Comparison of ENCODE assay signal across 10 cellular contexts in genomic region chr7:104386943-104387342, GRCh38. TPM values are rescaled to one million over a fixed set of nuclear protein-coding genes. Genes with fewer than 3 reads are reported as not detected.
"Had no signal": no experiment of that assay in that cellular context is flagged by ENCODE, and none has a peak within 500 bp of the region (broad histone marks: within the 10 kb centered on the region; RNA-seq: fewer than 3 reads in every experiment).

No MANE protein-coding gene starts in this region.

- H3K4me2 ChIP-seq: GM23338 had no signal

- ATAC-seq: GM23338 had no signal

- H3K27ac ChIP-seq: HL-60 had no signal

- H3K4me3 ChIP-seq: GM23338 had no signal

- DNase-seq: H9, HCEC 1CT, HFFc6, KG1 had no signal

- FAIRE-seq: H1, H54 had no signal

- H2AFZ ChIP-seq: GM23338 had no signal

RNA-seq across cellular contexts. Expression of gene LHFPL3, which starts 58.5 kb away (rescaled TPM):
- total RNA-seq: H9, HFFc6, HT1080 had no signal
- polyA plus RNA-seq: GM23338, IgD-negative memory B cell had no signal
